Comparison of ENCODE assay signal across 8 cellular contexts in the genomic region with DNA sequence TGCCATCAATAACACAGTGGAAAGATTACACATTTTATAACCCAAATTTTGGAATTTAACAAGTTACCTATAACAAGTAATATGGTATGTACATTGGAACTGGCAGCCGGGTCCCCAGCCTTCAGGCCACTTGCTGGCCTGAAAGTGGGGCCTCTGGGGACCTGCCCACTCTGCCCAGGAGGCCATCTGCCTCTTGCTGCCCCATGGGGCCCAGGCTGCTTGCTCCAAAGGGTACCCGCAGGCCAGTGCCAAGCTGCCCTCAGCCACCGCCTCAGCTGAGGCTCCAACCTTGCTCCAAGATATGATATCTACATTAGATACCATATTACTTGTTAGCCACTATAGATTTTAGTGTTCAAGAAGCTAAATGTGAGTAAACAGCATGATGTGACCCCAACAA.
"Had no signal": no experiment of that assay in that cellular context is flagged by ENCODE, and none has a peak within 500 bp of the region (broad histone marks: within the 10 kb centered on the region; RNA-seq: fewer than 3 reads in every experiment).

No MANE protein-coding gene starts in this region.

- H3K27ac ChIP-seq: GM23248, HL-60 had no signal

- ATAC-seq: HCT116 had no signal

- H3K4me1 ChIP-seq: HAP-1 had no signal

- H3K4me3 ChIP-seq: GM23248, HAP-1 had no signal

- H3K36me3 ChIP-seq: HAP-1 had no signal

- DNase-seq: GM23248, GOT3, H7, HFFc6 had no signal

- H2AFZ ChIP-seq: GM23248 had no signal

- FAIRE-seq: HepG2 had no signal

- H3K9me3 ChIP-seq: HAP-1 had no signal
